In genomic region chr19:40799558-40800338, GRCh38 we compare ENCODE assay signal across 9 cellular contexts. TPM values are rescaled to one million over a fixed set of nuclear protein-coding genes. Genes with fewer than 3 reads are reported as not detected.
DNase-seq lines count a peak whose midpoint lies in the region; ATAC-seq and TF ChIP-seq lines count a peak whose summit lies in the region.
"Had no signal": no experiment of that assay in that cellular context is flagged by ENCODE, and none has a peak within 500 bp of the region (broad histone marks: within the 10 kb centered on the region; RNA-seq: fewer than 3 reads in every experiment).

No MANE protein-coding gene starts in this region.

- no peak overlapping the region for H3K27ac ChIP-seq in AG04450 (ENCODE audit: low read depth, low read length)
- H3K27ac ChIP-seq in esophagus muscularis mucosa (replicated peaks in 1 of 4), result peak overlapping the region; percentile 95 to 99 (median 96)

- intact Hi-C loops in esophagus muscularis mucosa (cut with DNase I), result loop anchor here (5.0 kb wide), 2 partner anchors 47 to 137 kb away; partner anchors contain the start of genes ACTMAP and SNRPA

- CTCF ChIA-PET in AG04450 (lab: Charles Lee), result interaction anchor here (1.5 kb wide), 1 partner anchor 136 kb away, joined by 4 read pairs; no protein-coding TSS in a partner anchor

- peaks cover 2% of the 10 kb centered on the region for H3K36me3 Mint-ChIP-seq in neural crest cell (ENCODE audit: low read depth)

- DNase-seq in AG04450 (ENCODE audit: low read depth, low spot score), result no peak
- DNase-seq in UCSD-AML1 (lab: John Stamatoyannopoulos, UW; ENCODE audit: unreplicated experiment), result peak; percentile 60
- DNase-seq in esophagus muscularis mucosa (ENCODE audit: extremely low spot score), result no peak
- DNase-seq in neural crest cell (ENCODE audit: low read depth, low spot score), result peak; percentile 33
- DNase-seq in mesenteric fat pad (ENCODE audit: low spot score), result no peak
- DNase-seq in stimulated activated CD4-positive, alpha-beta T cell treated with anti-CD3 and anti-CD28 coated beads, Interleukin-12 subunit alpha, Interleukin-12 subunit beta, amount 100 ng/mL, for 4 hours, result no peak

- H3K4me3 Mint-ChIP-seq in neural crest cell, result peak overlapping the region; percentile 96

- H3K4me3 ChIP-seq in AG04450 (ENCODE audit: low read depth, low read length), result peak overlapping the region; percentile 82
- H3K4me3 ChIP-seq in esophagus muscularis mucosa, result peak overlapping the region; percentile 77 to 99 (median 98)

- no peaks in the 10 kb centered on the region for H3K27me3 Mint-ChIP-seq in neural crest cell (ENCODE audit: low read depth)

- peak; percentile 19 for ATAC-seq in GM19035 (IDR thresholded peaks at IDR 0.05; ENCODE audit: unreplicated experiment)
- ATAC-seq in HG02642 (IDR thresholded peaks at IDR 0.05; ENCODE audit: poor library complexity, unreplicated experiment), result no peak

- H3K36me3 ChIP-seq in esophagus muscularis mucosa, result peaks cover 5 to 23% (median 20%) of the 10 kb centered on the region in 4 donors

- no peaks in the 10 kb centered on the region for H3K9me3 Mint-ChIP-seq in neural crest cell

- H3K4me1 Mint-ChIP-seq in neural crest cell, result peaks cover 51% of the 10 kb centered on the region

- POLR2A ChIA-PET in AG04450 (lab: Yijun Ruan, JAX), result interaction anchor here (1.0 to 2.6 kb wide), 3 partner anchors 12 to 154 kb away, joined by 3 to 20 read pairs (median 4); partner anchors contain the start of gene RAB4B

- H3K27me3 ChIP-seq in AG04450 (ENCODE audit: control insufficient read depth, insufficient read depth, low read length) (no peaks in the 10 kb centered on the region), esophagus muscularis mucosa (no peaks in the 10 kb centered on the region)

- WGBS in esophagus muscularis mucosa, result 2% methylated on average over 37 of the region's 40 CpGs

- TF ChIP-seq CTCF in AG04450 (IDR thresholded peaks at IDR 0.05; ENCODE audit: low read depth, low read length), result no peak
- no peak for TF ChIP-seq CTCF in esophagus muscularis mucosa (IDR thresholded peaks at IDR 0.05)
- TF ChIP-seq CTCF in neural crest cell (conservative IDR thresholded peaks at IDR 0.05), result no peak

- no peak for TF ChIP-seq POLR2A in esophagus muscularis mucosa (IDR thresholded peaks at IDR 0.05; ENCODE audit: low read depth)

- H3K27ac Mint-ChIP-seq in neural crest cell (ENCODE audit: unreplicated experiment), result peak overlapping the region; percentile 67

- H3K9me3 ChIP-seq in AG04450 (ENCODE audit: control insufficient read depth, insufficient read depth, low read length) (no peaks in the 10 kb centered on the region; the same call in 1 of the 2 replicates), esophagus muscularis mucosa (no peaks in the 10 kb centered on the region)

- peaks cover 54 to 61% (median 58%) of the 10 kb centered on the region in 4 donors for H3K4me1 ChIP-seq in esophagus muscularis mucosa

- TF ChIP-seq EP300 in esophagus muscularis mucosa (IDR thresholded peaks at IDR 0.05), result no peak

RNA-seq across cellular contexts. Expression of gene EGLN2, which starts 0.8 kb away (rescaled TPM):
- polyA plus RNA-seq in AG04450 (2011; rRNA removed), result 28.2 and 40.6 TPM in 2 replicates
- 35.8 and 54.2 TPM in 2 replicates for polyA minus RNA-seq in AG04450 (2011; rRNA and poly(A)+ RNA removed)
- total RNA-seq in esophagus muscularis mucosa (100 to 1,000 TPM in 2 of 4 donors, 10 to 100 TPM in 2; 93.1 to 131 (median 101) TPM), neural crest cell (109 and 113 TPM in 2 replicates), mesenteric fat pad (113 TPM)

RNA-seq across cellular contexts. Expression of gene RAB4B, which starts 21.7 kb away (rescaled TPM):
- polyA plus RNA-seq in AG04450 (2011; rRNA removed), result 14.0 and 16.2 TPM in 2 replicates
- polyA minus RNA-seq in AG04450 (2011; rRNA and poly(A)+ RNA removed), result 6.3 and 12.9 TPM in 2 replicates
- total RNA-seq in esophagus muscularis mucosa (10 to 100 TPM; 22.9 to 26.6 (median 23.2) TPM), neural crest cell (14.1 and 15.2 TPM in 2 replicates), mesenteric fat pad (26.9 TPM)

RNA-seq across cellular contexts. Expression of gene MIA, which starts 24.4 kb away (rescaled TPM):
- not detected in 2 replicates for polyA plus RNA-seq in AG04450 (2011; rRNA removed)
- not detected in 2 replicates for polyA minus RNA-seq in AG04450 (2011; rRNA and poly(A)+ RNA removed)
- 1 to 10 TPM; 2.1 to 4.1 (median 2.7) TPM for total RNA-seq in esophagus muscularis mucosa
- 6.9 and 9.9 TPM in 2 replicates for total RNA-seq in neural crest cell
- not detected for total RNA-seq in mesenteric fat pad
- total RNA-seq: renal cortical epithelial cell had no signal

RNA-seq across cellular contexts. Expression of gene SNRPA, which starts 48.7 kb away (rescaled TPM):
- 126 and 133 TPM in 2 replicates for polyA plus RNA-seq in AG04450 (2011; rRNA removed)
- polyA minus RNA-seq in AG04450 (2011; rRNA and poly(A)+ RNA removed), result 229 and 285 TPM in 2 replicates
- total RNA-seq in esophagus muscularis mucosa, result 10 to 100 TPM; 47.3 to 69.1 (median 57.6) TPM
- total RNA-seq in neural crest cell, result 213 and 214 TPM in 2 replicates
- 41.3 TPM for total RNA-seq in mesenteric fat pad

RNA-seq across cellular contexts. Expression of gene ACTMAP, which starts 49.5 kb away (rescaled TPM):
- 2.9 and 4.5 TPM in 2 replicates for polyA plus RNA-seq in AG04450 (2011; rRNA removed)
- 5.5 and 7.5 TPM in 2 replicates for polyA minus RNA-seq in AG04450 (2011; rRNA and poly(A)+ RNA removed)
- total RNA-seq in esophagus muscularis mucosa (1 to 10 TPM; 1.7 to 4.6 (median 3.7) TPM), neural crest cell (22.7 and 25.1 TPM in 2 replicates), mesenteric fat pad (5.6 TPM)

Comparison
In these comparisons a context has a peak if more than half of its experiments do, and no peak if none do; other contexts are left out.
1. DNase-seq: peak in UCSD-AML1 (single experiment) and neural crest cell (single experiment); none in AG04450 (single experiment), esophagus muscularis mucosa (single experiment), mesenteric fat pad (single experiment) and stimulated activated CD4-positive, alpha-beta T cell treated with anti-CD3 and anti-CD28 coated beads, Interleukin-12 subunit alpha, Interleukin-12 subunit beta, amount 100 ng/mL, for 4 hours (single experiment).